ENCODE assay signal across 18 cellular contexts in genomic region chr17:56652608-56653007, GRCh38. TPM values are rescaled to one million over a fixed set of nuclear protein-coding genes. Genes with fewer than 3 reads are reported as not detected.
A peak's percentile ranks its signal among the peaks of the same experiment; 100 is the strongest.
DNase-seq lines count a peak whose midpoint lies in the region; FAIRE-seq and TF ChIP-seq lines count a peak whose summit lies in the region.
"Had no signal": no experiment of that assay in that cellular context is flagged by ENCODE, and none has a peak within 500 bp of the region (broad histone marks: within the 10 kb centered on the region; RNA-seq: fewer than 3 reads in every experiment).

No MANE protein-coding gene starts in this region.

- no peak overlapping the region for H2AK5ac ChIP-seq in mesendoderm (ENCODE audit: low read length)

- no peak overlapping the region for H3K4ac ChIP-seq in mesendoderm (ENCODE audit: low read depth, low read length)

- no CpG with 5 or more reads among the region's 2 CpGs for WGBS in mesendoderm (ENCODE audit: extremely low coverage, insufficient coverage, low lambda C conversion rate)

- H3K4me3 ChIP-seq in mesendoderm (ENCODE audit: low read length) (no peak overlapping the region), OCI-LY7 (ENCODE audit: low read depth, low read length, poor library complexity, severe bottlenecking) (no peak overlapping the region)
- H3K4me3 ChIP-seq: GM12878, GM23248, HAP-1 had no signal

- H3K56ac ChIP-seq in mesendoderm (ENCODE audit: low read length), result no peak overlapping the region

- intact Hi-C loops in OCI-LY7 (cut with micrococcal nuclease; ENCODE audit: unreplicated experiment), result no loop called here

- no peaks in the 10 kb centered on the region for H4K20me1 ChIP-seq in OCI-LY7 (ENCODE audit: insufficient read depth, low read length)

- no peak overlapping the region for H2BK120ac ChIP-seq in mesendoderm (ENCODE audit: low read depth, low read length)

- H3K79me1 ChIP-seq in mesendoderm (ENCODE audit: low read length), result no peaks in the 10 kb centered on the region

- DNase-seq in A172 (ENCODE audit: low spot score), result peak; percentile 14
- DNase-seq in ELR (ENCODE audit: low read depth), result peak; percentile 13
- no peak for DNase-seq in HTR-8/SVneo (ENCODE audit: insufficient read length, low spot score)
- DNase-seq in mesendoderm, result peak; percentile 33
- DNase-seq in OCI-LY7 (ENCODE audit: low spot score), result no peak
- DNase-seq in effector CD8-positive, alpha-beta T cell (lab: John Stamatoyannopoulos, UW), result no peak
- DNase-seq: AML-193; Caco-2; CD4-positive, alpha-beta T cell; DMS79 treated with DMSO at 0.1 percent for 48 hours; GM23248; KBM-7 had no signal

- H3K27ac ChIP-seq in mesendoderm (ENCODE audit: low read depth, low read length) (no peak overlapping the region), OCI-LY7 (ENCODE audit: low read depth, low read length, poor library complexity, severe bottlenecking) (no peak overlapping the region)
- H3K27ac ChIP-seq: C4-2B, GM23248 had no signal

- H3K27me3 ChIP-seq in mesendoderm (ENCODE audit: insufficient read depth, low read length, poor library complexity), result no peaks in the 10 kb centered on the region

- H3K18ac ChIP-seq in mesendoderm (ENCODE audit: low read length), result no peak overlapping the region

- BruUV-seq in OCI-LY7 (replicated peaks; lab: Mats Ljungman, UMichigan), result no TSS peak

- peak; percentile 81 for FAIRE-seq in HTR-8/SVneo (lab: Jason Lieb, UNC)
- FAIRE-seq: A204.1, D721Med, GM12878, HepG2 had no signal

- H3K79me2 ChIP-seq in mesendoderm (ENCODE audit: control insufficient read depth, insufficient read depth, low read length) (no peaks in the 10 kb centered on the region), OCI-LY7 (ENCODE audit: insufficient read depth, low read depth, low read length) (no peaks in the 10 kb centered on the region)

- no peak overlapping the region for H2AFZ ChIP-seq in OCI-LY7 (ENCODE audit: low read length)
- H2AFZ ChIP-seq: GM23248 had no signal

- H4K5ac ChIP-seq in mesendoderm (ENCODE audit: low read length), result no peak overlapping the region

- no peak overlapping the region for H4K8ac ChIP-seq in mesendoderm (ENCODE audit: low read depth, low read length)

- H3K9me2 ChIP-seq in OCI-LY7 (ENCODE audit: insufficient read depth, low read length), result no peaks in the 10 kb centered on the region

- H2BK15ac ChIP-seq in mesendoderm (replicated peaks; ENCODE audit: low read depth), result no peak overlapping the region

- H3K36me3 ChIP-seq in mesendoderm (ENCODE audit: control insufficient read depth, insufficient read depth, low read length) (no peaks in the 10 kb centered on the region), OCI-LY7 (ENCODE audit: insufficient read depth, low read length) (no peaks in the 10 kb centered on the region)
- H3K36me3 ChIP-seq: HAP-1 had no signal

- H2BK5ac ChIP-seq in mesendoderm (ENCODE audit: low read length), result no peak overlapping the region

- CTCF ChIA-PET in OCI-LY7 (lab: Charles Lee; ENCODE audit: unreplicated experiment), result no interaction called here

- TF ChIP-seq CTCF in OCI-LY7 (conservative IDR thresholded peaks at IDR 0.05; ENCODE audit: low read length), result no peak

- H3K4me2 ChIP-seq in mesendoderm (ENCODE audit: low read length) (no peak overlapping the region), OCI-LY7 (ENCODE audit: low read length) (no peak overlapping the region)

- POLR2A ChIA-PET in OCI-LY7 (lab: Charles Lee), result interaction anchor here (0.6 kb wide), 1 partner anchor 202 kb away, joined by 3 read pairs; no protein-coding TSS in a partner anchor

- H3K23ac ChIP-seq in mesendoderm (ENCODE audit: low read length), result no peak overlapping the region

- H3K9ac ChIP-seq in mesendoderm (ENCODE audit: low read length), result no peak overlapping the region
- H3K9ac ChIP-seq: GM23248 had no signal

- H3K4me1 ChIP-seq in mesendoderm (ENCODE audit: control insufficient read depth, low read depth, low read length) (no peaks in the 10 kb centered on the region), OCI-LY7 (ENCODE audit: insufficient read depth, low read length, poor library complexity, severe bottlenecking) (no peaks in the 10 kb centered on the region)
- H3K4me1 ChIP-seq: Caco-2, HAP-1 had no signal

- no peaks in the 10 kb centered on the region; the same call in none of the 2 replicates for H3K9me3 ChIP-seq in OCI-LY7 (ENCODE audit: low read length)
- H3K9me3 ChIP-seq: HAP-1 had no signal

RNA-seq across cellular contexts. Expression of gene NOG, which starts 59.1 kb away (rescaled TPM):
- 94.6 and 149 TPM in 2 replicates for total RNA-seq in A172 (2014; rRNA removed; shearing (Covaris generic))
- 0.11 TPM for polyA plus RNA-seq in mesendoderm (2013, experiment 1 of 2)
- 0.18 TPM for polyA plus RNA-seq in mesendoderm (2013, experiment 2 of 2)
- total RNA-seq in OCI-LY7 (2014; rRNA removed; shearing (Covaris generic)), result not detected in 2 replicates
- not detected in 2 replicates for total RNA-seq in OCI-LY7 (2022)
- total RNA-seq: HepG2 had no signal
- polyA plus RNA-seq: GM12878, HepG2 had no signal

Comparison
In these comparisons a context has a peak if more than half of its experiments do, and no peak if none do; other contexts are left out.
1. DNase-seq: peak in A172 (single experiment), ELR (single experiment) and mesendoderm (single experiment); none in HTR-8/SVneo (single experiment), OCI-LY7 (single experiment) and effector CD8-positive, alpha-beta T cell (single experiment).
2. RNA of gene NOG, which starts 59.1 kb away (total RNA-seq): 94.6 to 149 TPM in A172; not detected in OCI-LY7; every median in the first group is over 10 times any median in the second.